ENCODE assay signal across 18 cellular contexts in the genomic region with DNA sequence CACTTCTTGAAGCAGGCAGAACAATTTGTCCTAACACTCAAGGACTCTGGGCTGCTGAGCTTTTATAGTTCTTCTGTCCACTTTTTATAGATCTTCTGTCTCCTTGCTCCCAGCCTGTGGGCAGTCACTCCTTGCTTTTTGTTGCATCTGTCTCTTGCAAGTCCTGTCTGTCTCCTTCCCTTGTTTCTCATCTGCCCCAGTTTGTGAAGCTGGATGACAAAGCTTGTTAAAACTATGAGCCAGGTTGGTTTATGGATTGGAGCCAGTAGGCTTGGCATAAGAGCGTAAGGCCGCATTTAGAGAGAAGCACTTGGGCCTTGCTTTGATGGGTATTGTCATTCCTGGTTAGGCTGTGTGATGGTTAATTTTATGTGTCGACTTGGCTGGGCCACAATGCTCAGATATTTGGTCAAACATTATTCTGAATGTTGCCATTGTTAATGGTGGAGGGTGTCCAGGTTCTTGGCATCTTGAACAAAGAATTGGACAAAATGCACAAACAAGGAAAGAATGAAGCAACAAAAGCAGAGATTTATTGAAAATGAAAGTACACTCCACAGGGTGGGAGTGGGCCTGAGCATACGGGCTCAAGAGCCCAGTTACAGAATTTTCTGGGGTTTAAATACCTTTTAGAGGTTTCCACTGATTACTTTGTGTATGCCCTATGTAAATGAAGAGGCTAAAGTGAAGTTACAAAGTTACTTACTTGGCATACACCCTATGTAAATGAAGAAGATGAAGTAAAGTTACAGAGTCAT. TPM values are rescaled to one million over a fixed set of nuclear protein-coding genes. Genes with fewer than 3 reads are reported as not detected.
DNase-seq lines count a peak whose midpoint lies in the region; FAIRE-seq and TF ChIP-seq lines count a peak whose summit lies in the region.
"Had no signal": no experiment of that assay in that cellular context is flagged by ENCODE, and none has a peak within 500 bp of the region (broad histone marks: within the 10 kb centered on the region; RNA-seq: fewer than 3 reads in every experiment).

No MANE protein-coding gene starts in this region.

- H3K9me3 Mint-ChIP-seq in MCF 10A (ENCODE audit: unreplicated experiment) = no peaks in the 10 kb centered on the region

- H3K36me3 Mint-ChIP-seq in MCF 10A (ENCODE audit: insufficient read depth, unreplicated experiment) = no peaks in the 10 kb centered on the region
- H3K36me3 Mint-ChIP-seq: CD4-positive, alpha-beta memory T cell had no signal

- CTCF ChIA-PET in mammary epithelial cell (lab: Charles Lee; ENCODE audit: low non-redundant PET) = no interaction called here
- CTCF ChIA-PET in MCF 10A (lab: Yijun Ruan, JAX) = interaction anchor here (0.7 to 1.0 kb wide), 2 partner anchors 10 to 1108 kb away, joined by 3 read pairs; a partner anchor contains a TSS
- CTCF ChIA-PET in SK-N-SH (lab: Yijun Ruan, JAX) = interaction anchor here (1.2 kb wide), 1 partner anchor 10 kb away, joined by 3 read pairs; no protein-coding TSS in a partner anchor

- no peaks in the 10 kb centered on the region for H3F3A ChIP-seq in SK-N-SH (replicated peaks; ENCODE audit: insufficient read depth)

- H3K27me3 ChIP-seq in mammary epithelial cell (ENCODE audit: insufficient read depth, low read length) = no peaks in the 10 kb centered on the region
- H3K27me3 ChIP-seq in SK-N-SH (ENCODE audit: insufficient read depth) = no peaks in the 10 kb centered on the region

- H2AFZ ChIP-seq in mammary epithelial cell (ENCODE audit: low read depth, low read length) = no peak overlapping the region
- no peak overlapping the region for H2AFZ ChIP-seq in SK-N-SH (ENCODE audit: low read depth)

- POLR2A ChIA-PET in MCF 10A (lab: Yijun Ruan, JAX) (no interaction called here), SK-N-SH (lab: Yijun Ruan, JAX) (no interaction called here)

- no peak overlapping the region for H3K4me3 Mint-ChIP-seq in MCF 10A (ENCODE audit: unreplicated experiment)
- H3K4me3 Mint-ChIP-seq: CD4-positive, alpha-beta memory T cell had no signal

- H3K9ac ChIP-seq in mammary epithelial cell (ENCODE audit: insufficient read depth, low read length) = no peak overlapping the region
- H3K9ac ChIP-seq in SK-N-SH = no peak overlapping the region

- H3K27ac ChIP-seq in mammary epithelial cell (ENCODE audit: insufficient read depth, low read depth, low read length) = no peak overlapping the region
- no peak overlapping the region for H3K27ac ChIP-seq in SK-N-SH (ENCODE audit: low read depth in 2 of 2, low read length in 1 of 2)
- H3K27ac ChIP-seq: HL-60 had no signal

- H3K4me2 ChIP-seq in mammary epithelial cell (ENCODE audit: insufficient read depth, low read depth, low read length) (no peak overlapping the region), SK-N-SH (no peak overlapping the region)

- TF ChIP-seq CTCF in mammary epithelial cell (conservative IDR thresholded peaks at IDR 0.05 in 1 of 2, IDR thresholded peaks at IDR 0.05 in 1 of 2; ENCODE audit: extremely low read depth in 1 of 2, insufficient read depth in 1 of 2, low read depth in 1 of 2, low read length in 2 of 2) (no peak), MCF 10A (IDR thresholded peaks at IDR 0.05; ENCODE audit: unreplicated experiment) (no peak), SK-N-SH (IDR thresholded peaks at IDR 0.05) (no peak)

- 6% methylated on average over 4 of the region's 4 CpGs for WGBS in mammary epithelial cell (ENCODE audit: low coverage, missing lambda C conversion rate)
- 69% methylated on average over 4 of the region's 4 CpGs for WGBS in SK-N-SH (ENCODE audit: low lambda C conversion rate)

- TF ChIP-seq RAD21 in SK-N-SH (IDR thresholded peaks at IDR 0.05; ENCODE audit: low read length) = no peak

- H3K9me3 ChIP-seq in mammary epithelial cell (replicated peaks; ENCODE audit: insufficient read depth, low read length) = no peaks in the 10 kb centered on the region
- H3K9me3 ChIP-seq in SK-N-SH = no peaks in the 10 kb centered on the region

- H3K36me3 ChIP-seq in mammary epithelial cell (ENCODE audit: insufficient read depth, low read length) = no peaks in the 10 kb centered on the region
- no peaks in the 10 kb centered on the region for H3K36me3 ChIP-seq in SK-N-SH (replicated peaks in 1 of 2; ENCODE audit: control insufficient read depth in 1 of 2, insufficient read depth in 2 of 2, low read length in 1 of 2)

- no peaks in the 10 kb centered on the region for H3K9me2 ChIP-seq in SK-N-SH

- in situ Hi-C loops in mammary epithelial cell (cut with MboI; ENCODE audit: low sequenced_read_pairs in 2 of 2) = loop anchor here (25.0 kb wide), 2 partner anchors 349 to 949 kb away; a partner anchor contains a TSS

- intact Hi-C loops in mammary epithelial cell (cut with micrococcal nuclease) = loop anchor here (10.0 kb wide), 1 partner anchor 587 kb away; no protein-coding TSS in a partner anchor
- intact Hi-C loops in MCF 10A (cut with micrococcal nuclease) = loop anchor here (10.0 kb wide), 1 partner anchor 467 kb away; no protein-coding TSS in a partner anchor
- intact Hi-C loops in cardiac septum (cut with DNase I) = loop anchor here (10.0 kb wide), 1 partner anchor 717 kb away; no protein-coding TSS in a partner anchor

- H4K20me1 ChIP-seq in mammary epithelial cell (ENCODE audit: insufficient read depth, low read length) (no peaks in the 10 kb centered on the region), SK-N-SH (ENCODE audit: insufficient read depth) (no peaks in the 10 kb centered on the region)

- no peaks in the 10 kb centered on the region for H3K27me3 Mint-ChIP-seq in MCF 10A (ENCODE audit: insufficient read depth, unreplicated experiment)

- H3K4me1 Mint-ChIP-seq in MCF 10A (ENCODE audit: insufficient read depth, unreplicated experiment) = no peaks in the 10 kb centered on the region
- H3K4me1 Mint-ChIP-seq: CD4-positive, alpha-beta memory T cell had no signal

- H3K4me1 ChIP-seq in mammary epithelial cell (ENCODE audit: insufficient read depth, low read length) (no peaks in the 10 kb centered on the region), SK-N-SH (ENCODE audit: control insufficient read depth in 1 of 2, insufficient read depth in 2 of 2, low read depth in 1 of 2, low read length in 1 of 2) (no peaks in the 10 kb centered on the region)

- H3K27ac Mint-ChIP-seq in MCF 10A (ENCODE audit: low read depth, unreplicated experiment) = no peak overlapping the region
- H3K27ac Mint-ChIP-seq: CD4-positive, alpha-beta memory T cell had no signal

- DNase-seq in mammary epithelial cell (peak; percentile 40), MCF 10A (ENCODE audit: unreplicated experiment) (no peak), inferior parietal cortex (ENCODE audit: extremely low spot score) (peak; percentile 37), putamen (ENCODE audit: low spot score) (peak; percentile 45), HTR-8/SVneo (ENCODE audit: insufficient read length, low spot score) (no peak), cardiac septum (ENCODE audit: low spot score) (no peak), SK-N-SH (no peak)
- DNase-seq in activated CD4-positive, alpha-beta T cell treated with anti-CD3 and anti-CD28 coated beads for 48 hours = no peak
- DNase-seq: 8988T; CD4-positive, alpha-beta memory T cell; H7; NCI-H1436 treated with DMSO at 0.1 percent for 48 hours; NCI-H345; NCI-H526; NK-92 treated with Interleukin-12 subunit alpha and Interleukin-12 subunit beta, amount 100 ng/mL, for 24 hours; SHP77 treated with DMSO at 0.1 percent for 48 hours had no signal

- BruUV-seq in mammary epithelial cell (replicated peaks; lab: Mats Ljungman, UMichigan) (no TSS peak), MCF 10A (replicated peaks; lab: Mats Ljungman, UMichigan) (no TSS peak)

- no peak for TF ChIP-seq EP300 in SK-N-SH (IDR thresholded peaks at IDR 0.05; ENCODE audit: borderline replicate concordance in 1 of 2, low read depth in 1 of 2, low read length in 1 of 2)

- FAIRE-seq in HTR-8/SVneo (lab: Jason Lieb, UNC) = no peak
- FAIRE-seq: GM19239 had no signal

- H3K79me2 ChIP-seq in mammary epithelial cell (ENCODE audit: insufficient read depth, low read length) = no peaks in the 10 kb centered on the region
- no peaks in the 10 kb centered on the region for H3K79me2 ChIP-seq in SK-N-SH (ENCODE audit: insufficient read depth)

- H3K4me3 ChIP-seq in mammary epithelial cell (replicated peaks in 1 of 3; ENCODE audit: insufficient read depth in 1 of 3, low read depth in 2 of 3, low read length in 3 of 3) (no peak overlapping the region), SK-N-SH (ENCODE audit: low read depth in 2 of 2, low read length in 1 of 2) (no peak overlapping the region)

- dilution Hi-C loops in mammary epithelial cell (cut with HindIII; ENCODE audit: low sequenced_read_pairs) = no loop called here

TF ChIP-seq in SK-N-SH, 30 proteins besides CTCF, POLR2A, EP300 and RAD21 (continues in another document):
- TF ChIP-seq RCOR1 (IDR thresholded peaks at IDR 0.05; ENCODE audit: low read length) (no peak), TCF12 (IDR thresholded peaks at IDR 0.05) (no peak), SMC3 (IDR thresholded peaks at IDR 0.05; ENCODE audit: low read depth, low read length) (no peak), MXI1 (IDR thresholded peaks at IDR 0.05; ENCODE audit: low read depth, low read length) (no peak), TEAD4 (IDR thresholded peaks at IDR 0.05; ENCODE audit: borderline replicate concordance, insufficient read depth) (no peak), NFIC (IDR thresholded peaks at IDR 0.05; ENCODE audit: borderline replicate concordance) (no peak)
- TF ChIP-seq, protein P1, sequence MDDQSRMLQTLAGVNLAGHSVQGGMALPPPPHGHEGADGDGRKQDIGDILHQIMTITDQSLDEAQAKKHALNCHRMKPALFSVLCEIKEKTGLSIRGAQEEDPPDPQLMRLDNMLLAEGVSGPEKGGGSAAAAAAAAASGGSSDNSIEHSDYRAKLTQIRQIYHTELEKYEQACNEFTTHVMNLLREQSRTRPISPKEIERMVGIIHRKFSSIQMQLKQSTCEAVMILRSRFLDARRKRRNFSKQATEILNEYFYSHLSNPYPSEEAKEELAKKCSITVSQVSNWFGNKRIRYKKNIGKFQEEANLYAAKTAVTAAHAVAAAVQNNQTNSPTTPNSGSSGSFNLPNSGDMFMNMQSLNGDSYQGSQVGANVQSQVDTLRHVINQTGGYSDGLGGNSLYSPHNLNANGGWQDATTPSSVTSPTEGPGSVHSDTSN (IDR thresholded peaks at IDR 0.05) = no peak
- TF ChIP-seq, protein P2, sequence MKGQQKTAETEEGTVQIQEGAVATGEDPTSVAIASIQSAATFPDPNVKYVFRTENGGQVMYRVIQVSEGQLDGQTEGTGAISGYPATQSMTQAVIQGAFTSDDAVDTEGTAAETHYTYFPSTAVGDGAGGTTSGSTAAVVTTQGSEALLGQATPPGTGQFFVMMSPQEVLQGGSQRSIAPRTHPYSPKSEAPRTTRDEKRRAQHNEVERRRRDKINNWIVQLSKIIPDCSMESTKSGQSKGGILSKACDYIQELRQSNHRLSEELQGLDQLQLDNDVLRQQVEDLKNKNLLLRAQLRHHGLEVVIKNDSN (IDR thresholded peaks at IDR 0.05; ENCODE audit: borderline replicate concordance, low read depth) = no peak

RNA-seq across cellular contexts. Expression of a gene that starts 7.9 kb away (rescaled TPM):
- total RNA-seq in mammary epithelial cell = 10 to 100 TPM; 12.8 to 19.9 TPM
- polyA plus RNA-seq in mammary epithelial cell = 8.9 TPM
- polyA minus RNA-seq in mammary epithelial cell = 40.2 TPM
- 13.8 and 16.6 TPM in 2 replicates for total RNA-seq in MCF 10A (2022)
- total RNA-seq in cardiac septum = 13.3 TPM
- 11.9 and 13.9 TPM in 2 replicates for polyA plus RNA-seq in SK-N-SH (2012; rRNA removed)
- 14.9 and 15.0 TPM in 2 replicates for polyA plus RNA-seq in SK-N-SH (2012; cell fraction: cytosol; rRNA removed)
- 9.7 and 11.9 TPM in 2 replicates for polyA plus RNA-seq in SK-N-SH (2012; cell fraction: nucleus; rRNA removed)

Comparison
In these comparisons a context has a peak if more than half of its experiments do, and no peak if none do; other contexts are left out.
1. DNase-seq: peak in mammary epithelial cell (single experiment), inferior parietal cortex (single experiment) and putamen (single experiment); none in MCF 10A (single experiment), activated CD4-positive, alpha-beta T cell treated with anti-CD3 and anti-CD28 coated beads for 48 hours (single experiment), HTR-8/SVneo (single experiment), cardiac septum (single experiment) and SK-N-SH (single experiment).